In the genomic region with DNA sequence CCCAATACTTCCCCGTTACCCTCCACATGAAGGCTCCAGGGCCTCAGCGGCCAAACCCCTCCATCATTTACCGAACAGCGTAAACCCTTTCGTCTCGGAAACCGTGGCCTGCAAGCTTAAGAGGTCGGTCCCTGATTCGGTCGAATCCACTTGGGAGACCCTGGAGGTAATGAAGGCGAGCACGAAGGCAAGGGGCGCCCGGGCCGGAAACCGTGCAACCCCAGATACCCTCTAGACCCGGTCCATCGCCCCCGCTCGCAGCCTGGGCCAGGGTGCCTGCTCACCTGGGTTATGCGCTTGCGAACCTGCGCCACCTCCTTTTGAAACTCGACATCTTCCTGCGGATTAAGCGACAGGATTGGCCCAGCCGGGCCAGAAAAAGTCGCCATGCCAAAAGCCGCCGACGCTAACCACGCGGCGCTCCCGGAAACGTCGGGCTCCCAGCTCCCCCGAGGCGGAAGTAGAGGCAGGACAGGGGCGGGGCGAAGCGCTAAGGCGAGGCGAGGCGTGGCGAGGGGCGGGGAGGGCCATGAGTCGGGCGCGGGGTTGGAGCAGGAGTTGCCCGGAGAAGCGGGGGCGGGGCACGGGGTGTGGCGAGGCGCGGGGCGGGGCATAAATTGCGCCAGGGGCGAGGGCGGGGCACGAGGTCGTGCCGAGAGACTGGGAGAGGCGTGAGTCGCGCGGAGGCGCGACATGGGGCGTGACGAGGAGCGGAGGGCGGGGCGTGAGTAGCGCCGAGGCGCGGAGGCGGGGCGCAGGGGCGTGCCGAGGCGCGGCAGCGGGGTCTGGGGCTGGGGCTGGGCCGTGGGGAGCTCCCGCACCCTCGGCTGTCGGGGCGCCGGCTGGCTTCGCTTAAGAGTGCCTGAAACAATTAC, we compare ENCODE assay signal across 1 cellular context.
TF ChIP-seq lines count a peak whose summit lies in the region.

Gene NIFK, minus strand, starts transcription at position 414 of the 875 bp plus-strand sequence. Its CDS starts 25 bp downstream, at position 389.

TF ChIP-seq in K562, 482 proteins besides CTCF, POLR2A, EP300 and RAD21 (continued from another document and continues in another):
- TF ChIP-seq UBTF (IDR thresholded peaks at IDR 0.05; ENCODE audit: borderline replicate concordance in 1 of 2, low read depth in 2 of 2, low read length in 2 of 2) (no peak), TBL1XR1 (IDR thresholded peaks at IDR 0.05; ENCODE audit: low read length in 2 of 2) (no peak), FOSL1 (tag; conservative IDR thresholded peaks at IDR 0.05) (no peak), ARID2 (IDR thresholded peaks at IDR 0.05) (no peak), BRD9 (IDR thresholded peaks at IDR 0.05; ENCODE audit: low read depth, partially characterized antibody) (no peak), PURB (CRISPR knock-in tag; IDR thresholded peaks at IDR 0.05; ENCODE audit: low read depth) (no peak), L3MBTL2 (IDR thresholded peaks at IDR 0.05) (peak; percentile 51; the same call in 1 of the 2 replicates), MTA1 (IDR thresholded peaks at IDR 0.05; ENCODE audit: borderline replicate concordance) (0 out of 2 replicates have a peak, but pooled peaks have one; percentile 35), DDX20 (tag; IDR thresholded peaks at IDR 0.05; ENCODE audit: low read depth) (no peak), PTRF (tag; IDR thresholded peaks at IDR 0.05) (no peak), SMC3 (conservative IDR thresholded peaks at IDR 0.05; ENCODE audit: insufficient read depth, low read depth, low read length) (no peak), THRAP3 (IDR thresholded peaks at IDR 0.05; ENCODE audit: borderline replicate concordance) (no peak), XRCC5 (IDR thresholded peaks at IDR 0.05; ENCODE audit: low read depth, low read length) (0 out of 2 replicates have a peak, but pooled peaks have one; percentile 41), RBFOX2 (IDR thresholded peaks at IDR 0.05; ENCODE audit: low read depth, low read length) (peak; percentile 97), MLX (CRISPR knock-in tag; conservative IDR thresholded peaks at IDR 0.05) (no peak), ZNF780A (CRISPR knock-in tag; IDR thresholded peaks at IDR 0.05) (no peak), ZNF395 (CRISPR knock-in tag; IDR thresholded peaks at IDR 0.05) (no peak), ZZZ3 (IDR thresholded peaks at IDR 0.05) (no peak), SPI1 (IDR thresholded peaks at IDR 0.05; ENCODE audit: borderline replicate concordance, low read depth, low read length) (no peak), CEBPZ (IDR thresholded peaks at IDR 0.05; ENCODE audit: borderline replicate concordance, low read depth, low read length) (no peak), ZNF668 (CRISPR knock-in tag; IDR thresholded peaks at IDR 0.05) (no peak), XRCC4 (IDR thresholded peaks at IDR 0.05; ENCODE audit: extremely low read depth, insufficient read depth, insufficient read length) (no peak), CAMTA2 (CRISPR knock-in tag; conservative IDR thresholded peaks at IDR 0.05) (0 out of 2 replicates have a peak, but pooled peaks have one; percentile 80)
- TF ChIP-seq, protein P1, sequence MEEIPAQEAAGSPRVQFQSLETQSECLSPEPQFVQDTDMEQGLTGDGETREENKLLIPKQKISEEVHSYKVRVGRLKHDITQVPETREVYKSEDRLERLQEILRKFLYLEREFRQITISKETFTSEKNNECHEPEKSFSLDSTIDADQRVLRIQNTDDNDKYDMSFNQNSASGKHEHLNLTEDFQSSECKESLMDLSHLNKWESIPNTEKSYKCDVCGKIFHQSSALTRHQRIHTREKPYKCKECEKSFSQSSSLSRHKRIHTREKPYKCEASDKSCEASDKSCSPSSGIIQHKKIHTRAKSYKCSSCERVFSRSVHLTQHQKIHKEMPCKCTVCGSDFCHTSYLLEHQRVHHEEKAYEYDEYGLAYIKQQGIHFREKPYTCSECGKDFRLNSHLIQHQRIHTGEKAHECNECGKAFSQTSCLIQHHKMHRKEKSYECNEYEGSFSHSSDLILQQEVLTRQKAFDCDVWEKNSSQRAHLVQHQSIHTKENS (CRISPR knock-in tag; IDR thresholded peaks at IDR 0.05) = no peak
- TF ChIP-seq, protein P2, sequence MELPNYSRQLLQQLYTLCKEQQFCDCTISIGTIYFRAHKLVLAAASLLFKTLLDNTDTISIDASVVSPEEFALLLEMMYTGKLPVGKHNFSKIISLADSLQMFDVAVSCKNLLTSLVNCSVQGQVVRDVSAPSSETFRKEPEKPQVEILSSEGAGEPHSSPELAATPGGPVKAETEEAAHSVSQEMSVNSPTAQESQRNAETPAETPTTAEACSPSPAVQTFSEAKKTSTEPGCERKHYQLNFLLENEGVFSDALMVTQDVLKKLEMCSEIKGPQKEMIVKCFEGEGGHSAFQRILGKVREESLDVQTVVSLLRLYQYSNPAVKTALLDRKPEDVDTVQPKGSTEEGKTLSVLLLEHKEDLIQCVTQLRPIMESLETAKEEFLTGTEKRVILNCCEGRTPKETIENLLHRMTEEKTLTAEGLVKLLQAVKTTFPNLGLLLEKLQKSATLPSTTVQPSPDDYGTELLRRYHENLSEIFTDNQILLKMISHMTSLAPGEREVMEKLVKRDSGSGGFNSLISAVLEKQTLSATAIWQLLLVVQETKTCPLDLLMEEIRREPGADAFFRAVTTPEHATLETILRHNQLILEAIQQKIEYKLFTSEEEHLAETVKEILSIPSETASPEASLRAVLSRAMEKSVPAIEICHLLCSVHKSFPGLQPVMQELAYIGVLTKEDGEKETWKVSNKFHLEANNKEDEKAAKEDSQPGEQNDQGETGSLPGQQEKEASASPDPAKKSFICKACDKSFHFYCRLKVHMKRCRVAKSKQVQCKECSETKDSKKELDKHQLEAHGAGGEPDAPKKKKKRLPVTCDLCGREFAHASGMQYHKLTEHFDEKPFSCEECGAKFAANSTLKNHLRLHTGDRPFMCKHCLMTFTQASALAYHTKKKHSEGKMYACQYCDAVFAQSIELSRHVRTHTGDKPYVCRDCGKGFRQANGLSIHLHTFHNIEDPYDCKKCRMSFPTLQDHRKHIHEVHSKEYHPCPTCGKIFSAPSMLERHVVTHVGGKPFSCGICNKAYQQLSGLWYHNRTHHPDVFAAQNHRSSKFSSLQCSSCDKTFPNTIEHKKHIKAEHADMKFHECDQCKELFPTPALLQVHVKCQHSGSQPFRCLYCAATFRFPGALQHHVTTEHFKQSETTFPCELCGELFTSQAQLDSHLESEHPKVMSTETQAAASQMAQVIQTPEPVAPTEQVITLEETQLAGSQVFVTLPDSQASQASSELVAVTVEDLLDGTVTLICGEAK (IDR thresholded peaks at IDR 0.05) = peak; percentile 92
- TF ChIP-seq, protein P2 (CRISPR knock-in tag; IDR thresholded peaks at IDR 0.05) = no peak
- TF ChIP-seq, protein P3, sequence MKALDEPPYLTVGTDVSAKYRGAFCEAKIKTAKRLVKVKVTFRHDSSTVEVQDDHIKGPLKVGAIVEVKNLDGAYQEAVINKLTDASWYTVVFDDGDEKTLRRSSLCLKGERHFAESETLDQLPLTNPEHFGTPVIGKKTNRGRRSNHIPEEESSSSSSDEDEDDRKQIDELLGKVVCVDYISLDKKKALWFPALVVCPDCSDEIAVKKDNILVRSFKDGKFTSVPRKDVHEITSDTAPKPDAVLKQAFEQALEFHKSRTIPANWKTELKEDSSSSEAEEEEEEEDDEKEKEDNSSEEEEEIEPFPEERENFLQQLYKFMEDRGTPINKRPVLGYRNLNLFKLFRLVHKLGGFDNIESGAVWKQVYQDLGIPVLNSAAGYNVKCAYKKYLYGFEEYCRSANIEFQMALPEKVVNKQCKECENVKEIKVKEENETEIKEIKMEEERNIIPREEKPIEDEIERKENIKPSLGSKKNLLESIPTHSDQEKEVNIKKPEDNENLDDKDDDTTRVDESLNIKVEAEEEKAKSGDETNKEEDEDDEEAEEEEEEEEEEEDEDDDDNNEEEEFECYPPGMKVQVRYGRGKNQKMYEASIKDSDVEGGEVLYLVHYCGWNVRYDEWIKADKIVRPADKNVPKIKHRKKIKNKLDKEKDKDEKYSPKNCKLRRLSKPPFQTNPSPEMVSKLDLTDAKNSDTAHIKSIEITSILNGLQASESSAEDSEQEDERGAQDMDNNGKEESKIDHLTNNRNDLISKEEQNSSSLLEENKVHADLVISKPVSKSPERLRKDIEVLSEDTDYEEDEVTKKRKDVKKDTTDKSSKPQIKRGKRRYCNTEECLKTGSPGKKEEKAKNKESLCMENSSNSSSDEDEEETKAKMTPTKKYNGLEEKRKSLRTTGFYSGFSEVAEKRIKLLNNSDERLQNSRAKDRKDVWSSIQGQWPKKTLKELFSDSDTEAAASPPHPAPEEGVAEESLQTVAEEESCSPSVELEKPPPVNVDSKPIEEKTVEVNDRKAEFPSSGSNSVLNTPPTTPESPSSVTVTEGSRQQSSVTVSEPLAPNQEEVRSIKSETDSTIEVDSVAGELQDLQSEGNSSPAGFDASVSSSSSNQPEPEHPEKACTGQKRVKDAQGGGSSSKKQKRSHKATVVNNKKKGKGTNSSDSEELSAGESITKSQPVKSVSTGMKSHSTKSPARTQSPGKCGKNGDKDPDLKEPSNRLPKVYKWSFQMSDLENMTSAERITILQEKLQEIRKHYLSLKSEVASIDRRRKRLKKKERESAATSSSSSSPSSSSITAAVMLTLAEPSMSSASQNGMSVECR (CRISPR knock-in tag; IDR thresholded peaks at IDR 0.05) = peak; percentile 60
